9 cellular contexts compared by ENCODE assay signal in the genomic region with DNA sequence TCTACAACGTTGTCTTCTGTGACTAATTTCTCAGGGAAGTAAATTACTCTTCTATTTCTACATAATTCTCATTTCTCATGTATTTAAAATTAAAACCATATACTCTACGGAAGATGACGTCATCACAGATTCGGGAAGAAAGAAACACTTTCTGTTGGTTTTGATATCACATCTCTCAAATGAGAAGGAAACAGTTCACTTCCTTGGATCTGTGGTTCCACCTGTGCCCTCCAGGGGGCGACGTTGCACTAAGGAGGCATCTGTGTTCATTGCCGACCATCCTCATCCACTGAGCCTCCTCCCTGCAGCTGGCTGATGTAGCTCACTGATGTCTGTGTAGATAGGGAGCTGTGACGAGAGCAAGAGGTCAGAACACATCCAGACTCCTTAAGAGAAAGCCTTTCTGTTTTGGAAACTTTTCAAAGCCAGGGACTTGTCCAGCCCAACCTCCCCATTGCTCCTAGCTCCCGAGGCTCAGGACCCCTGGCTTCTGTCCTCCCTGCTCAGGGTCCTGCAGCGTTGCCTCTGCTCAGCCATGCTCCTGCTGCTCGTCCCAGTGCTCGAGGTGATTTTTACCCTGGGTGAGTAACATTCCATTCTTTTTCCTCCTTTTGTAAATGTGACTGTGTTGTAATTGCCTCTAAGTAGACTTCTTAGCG.
DNase-seq lines count a peak whose midpoint lies in the region; ATAC-seq and TF ChIP-seq lines count a peak whose summit lies in the region.
"Had no signal": no experiment of that assay in that cellular context is flagged by ENCODE, and none has a peak within 500 bp of the region (broad histone marks: within the 10 kb centered on the region; RNA-seq: fewer than 3 reads in every experiment).

No MANE protein-coding gene starts in this region.

- H3K9me3 ChIP-seq in spleen = no peaks in the 10 kb centered on the region
- H3K9me3 ChIP-seq: BLaER1 had no signal

- H3K4me3 ChIP-seq in spleen = peak overlapping the region in 1 of 8 donors; percentile 35
- H3K4me3 ChIP-seq: BLaER1 had no signal

- H3K36me3 ChIP-seq in spleen = no peaks in the 10 kb centered on the region
- H3K36me3 ChIP-seq: BLaER1 had no signal

- peak in 7 of 11 experiments; percentile 40 to 72 (median 61) for TF ChIP-seq CTCF in spleen (IDR thresholded peaks at IDR 0.05 in 8 of 11, conservative IDR thresholded peaks at IDR 0.05 in 3 of 11)

- intact Hi-C loops in spleen (cut with DNase I; ENCODE audit: low total_unique reads) = no loop called here

- 28 to 35% (median 30%) methylated on average over 13 of the region's 13 CpGs for WGBS in spleen, 5 donors

- no peaks in the 10 kb centered on the region for H3K4me1 ChIP-seq in spleen

- no peak overlapping the region for H3K27ac ChIP-seq in spleen
- H3K27ac ChIP-seq: BLaER1 had no signal

- ATAC-seq in GM19324 (IDR thresholded peaks at IDR 0.05; ENCODE audit: low FRiP score, unreplicated experiment) = no peak
- no peak for ATAC-seq in HG02588 (IDR thresholded peaks at IDR 0.05; ENCODE audit: unreplicated experiment)

- peaks cover 0 to 33% (median 0%) of the 10 kb centered on the region in 7 donors for H3K27me3 ChIP-seq in spleen (replicated peaks in 1 of 7)
- H3K27me3 ChIP-seq: BLaER1 had no signal

- no peak for TF ChIP-seq POLR2A in erythroblast (IDR thresholded peaks at IDR 0.05; ENCODE audit: low read length)
- TF ChIP-seq POLR2A in spleen (IDR thresholded peaks at IDR 0.05) = no peak

- DNase-seq in NCI-H1694 treated with DMSO at 0.1 percent for 48 hours (lab: John Stamatoyannopoulos, UW) (peak; percentile 3), NCI-H1694 (lab: John Stamatoyannopoulos, UW) (no peak), NAMALWA (ENCODE audit: low spot score) (peak; percentile 70), erythroblast (lab: John Stamatoyannopoulos, UW) (peak; percentile 58 to 71), spleen (peak; percentile 82)
- DNase-seq in activated CD4-positive, alpha-beta T cell treated with anti-CD3 and anti-CD28 coated beads, Interleukin-2, amount 50 U/mL, for 48 hours = peak; percentile 79 to 84
